8 cellular contexts compared by ENCODE assay signal in the genomic region with DNA sequence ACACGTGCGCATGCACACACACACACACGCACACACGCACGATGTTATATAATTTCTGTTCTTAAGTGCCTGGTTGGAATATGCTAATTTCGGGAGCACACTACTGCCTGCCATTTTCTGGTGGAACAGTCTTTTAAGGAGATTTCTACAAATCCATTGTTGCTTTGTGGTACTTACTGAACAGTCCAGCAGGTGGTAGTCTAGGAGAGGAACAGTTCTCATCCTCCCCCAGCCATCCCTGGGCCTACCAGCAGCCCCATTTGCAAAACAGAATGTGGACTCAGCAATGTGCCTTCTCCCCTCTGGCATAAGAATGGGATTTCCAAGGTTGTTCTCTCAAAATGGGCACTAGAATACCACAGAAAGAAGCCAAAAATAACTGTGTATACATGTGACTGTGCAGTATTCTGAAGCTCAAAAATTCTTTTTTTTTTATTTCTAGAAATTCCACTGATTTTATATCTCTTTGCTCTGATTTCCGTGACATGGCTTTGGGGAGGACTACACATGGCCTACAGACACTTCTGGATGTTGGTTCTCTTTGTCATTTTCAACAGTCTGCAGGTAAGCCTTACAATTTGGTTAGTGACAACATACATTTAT.
DNase-seq lines count a peak whose midpoint lies in the region; ATAC-seq, FAIRE-seq and TF ChIP-seq lines count a peak whose summit lies in the region.

No MANE protein-coding gene starts in this region.

- H3K9me3 ChIP-seq in CD8-positive, alpha-beta T cell (ENCODE audit: low read length) = no peaks in the 10 kb centered on the region

- H3K27ac ChIP-seq in CD8-positive, alpha-beta T cell (ENCODE audit: low read depth, low read length) = no peak overlapping the region

- FAIRE-seq in GM19239 (lab: Jason Lieb, UNC) = peak; percentile 88

- H3K27me3 Mint-ChIP-seq in CD8-positive, alpha-beta T cell (ENCODE audit: low read depth) = no peaks in the 10 kb centered on the region
- peaks cover 13% of the 10 kb centered on the region for H3K27me3 Mint-ChIP-seq in activated CD4-positive, alpha-beta T cell treated with anti-CD3 and anti-CD28 coated beads, Interleukin-2, amount 10 ng/mL, durations not matched to agents 7 days and 5 days
- peaks cover 19 to 29% of the 10 kb centered on the region in 2 donors for H3K27me3 Mint-ChIP-seq in effector memory CD8-positive, alpha-beta T cell

- intact Hi-C loops in CD8-positive, alpha-beta T cell (cut with DNase I, micrococcal nuclease) = loop anchor here (1.0 to 5.0 kb wide), 4 partner anchors 125 to 317 kb away; no protein-coding TSS in a partner anchor

- peak; percentile 84 for ATAC-seq in CD8-positive, alpha-beta T cell
- ATAC-seq in HG03175 (IDR thresholded peaks at IDR 0.05; ENCODE audit: unreplicated experiment) = peak; percentile 99
- peak; percentile 75 for ATAC-seq in effector memory CD8-positive, alpha-beta T cell (replicated peaks)

- no peak overlapping the region for H3K4me3 ChIP-seq in CD8-positive, alpha-beta T cell (ENCODE audit: low read depth, low read length)

- H3K27me3 ChIP-seq in CD8-positive, alpha-beta T cell (ENCODE audit: insufficient read depth, low read length) = no peaks in the 10 kb centered on the region

- H3K4me1 ChIP-seq in CD8-positive, alpha-beta T cell (ENCODE audit: insufficient read depth, low read length) = no peaks in the 10 kb centered on the region

- peaks cover 5% of the 10 kb centered on the region for H3K9me3 Mint-ChIP-seq in CD8-positive, alpha-beta T cell
- no peaks in the 10 kb centered on the region for H3K9me3 Mint-ChIP-seq in activated CD4-positive, alpha-beta T cell treated with anti-CD3 and anti-CD28 coated beads, Interleukin-2, amount 10 ng/mL, durations not matched to agents 7 days and 5 days
- H3K9me3 Mint-ChIP-seq in effector memory CD8-positive, alpha-beta T cell = no peaks in the 10 kb centered on the region

- CTCF ChIA-PET in CD8-positive, alpha-beta T cell (lab: Charles Lee) = interaction anchor here (2.2 kb wide), 1 partner anchor 283 kb away, joined by 17 read pairs; no protein-coding TSS in a partner anchor
- CTCF ChIA-PET in activated CD4-positive, alpha-beta T cell treated with anti-CD3 and anti-CD28 coated beads, Interleukin-2, amount 10 ng/mL, durations not matched to agents 7 days and 5 days (lab: Charles Lee) = interaction anchor here (0.7 kb wide), 1 partner anchor 283 kb away, joined by 4 read pairs; no protein-coding TSS in a partner anchor

- TF ChIP-seq CTCF in CD8-positive, alpha-beta T cell (IDR thresholded peaks at IDR 0.05) = no peak

- H3K4me3 Mint-ChIP-seq in CD8-positive, alpha-beta T cell = no peak overlapping the region
- H3K4me3 Mint-ChIP-seq in activated CD4-positive, alpha-beta T cell treated with anti-CD3 and anti-CD28 coated beads, Interleukin-2, amount 10 ng/mL, durations not matched to agents 7 days and 5 days = no peak overlapping the region
- no peak overlapping the region for H3K4me3 Mint-ChIP-seq in effector memory CD8-positive, alpha-beta T cell

- H3K36me3 Mint-ChIP-seq in CD8-positive, alpha-beta T cell = no peaks in the 10 kb centered on the region
- H3K36me3 Mint-ChIP-seq in activated CD4-positive, alpha-beta T cell treated with anti-CD3 and anti-CD28 coated beads, Interleukin-2, amount 10 ng/mL, durations not matched to agents 7 days and 5 days (ENCODE audit: low read depth) = no peaks in the 10 kb centered on the region
- H3K36me3 Mint-ChIP-seq in effector memory CD8-positive, alpha-beta T cell (ENCODE audit: insufficient read depth) = no peaks in the 10 kb centered on the region

- no peaks in the 10 kb centered on the region for H3K4me1 Mint-ChIP-seq in CD8-positive, alpha-beta T cell (ENCODE audit: low read depth)
- H3K4me1 Mint-ChIP-seq in activated CD4-positive, alpha-beta T cell treated with anti-CD3 and anti-CD28 coated beads, Interleukin-2, amount 10 ng/mL, durations not matched to agents 7 days and 5 days = no peaks in the 10 kb centered on the region
- H3K4me1 Mint-ChIP-seq in effector memory CD8-positive, alpha-beta T cell (ENCODE audit: low read depth in 2 of 2) = no peaks in the 10 kb centered on the region

- DNase-seq in CD8-positive, alpha-beta T cell = peak in 6 of 7 experiments; percentile 14 to 50 (median 40)
- DNase-seq in GM19239 (ENCODE audit: insufficient read length, low spot score) = peak; percentile 32
- peak; percentile 81 for DNase-seq in NCI-H460 (ENCODE audit: extremely low read depth, low read depth)
- DNase-seq in activated CD4-positive, alpha-beta T cell treated with anti-CD3 and anti-CD28 coated beads, Interleukin-2, amount 10 ng/mL, durations not matched to agents 7 days and 5 days = peak; percentile 61
- DNase-seq in effector memory CD8-positive, alpha-beta T cell = peak; percentile 16 to 33 (median 18)
- peak; percentile 94 for DNase-seq in medulla oblongata (ENCODE audit: extremely low spot score)
- peak; percentile 6 to 33 for DNase-seq in stimulated activated CD8-positive, alpha-beta memory T cell treated with anti-CD3 and anti-CD28 coated beads, Interleukin-2, amount 100 ng/mL, for 48 hours (ENCODE audit: low read depth in 2 of 2)

- H3K27ac Mint-ChIP-seq in CD8-positive, alpha-beta T cell = no peak overlapping the region
- H3K27ac Mint-ChIP-seq in activated CD4-positive, alpha-beta T cell treated with anti-CD3 and anti-CD28 coated beads, Interleukin-2, amount 10 ng/mL, durations not matched to agents 7 days and 5 days = no peak overlapping the region
- H3K27ac Mint-ChIP-seq in effector memory CD8-positive, alpha-beta T cell = no peak overlapping the region

- POLR2A ChIA-PET in CD8-positive, alpha-beta T cell (lab: Charles Lee) = interaction anchor here (1.0 kb wide), 1 partner anchor 283 kb away, joined by 3 read pairs; no protein-coding TSS in a partner anchor
- POLR2A ChIA-PET in activated CD4-positive, alpha-beta T cell treated with anti-CD3 and anti-CD28 coated beads, Interleukin-2, amount 10 ng/mL, durations not matched to agents 7 days and 5 days (lab: Charles Lee) = no interaction called here

- no peaks in the 10 kb centered on the region for H3K36me3 ChIP-seq in CD8-positive, alpha-beta T cell (ENCODE audit: insufficient read depth, low read length)

Comparison
In these comparisons a context has a peak if more than half of its experiments do, and no peak if none do; other contexts are left out.
1. DNase-seq: peak in every context shown above with its lines; median percentile 94 in medulla oblongata; 81 in NCI-H460; 61 in activated CD4-positive, alpha-beta T cell treated with anti-CD3 and anti-CD28 coated beads, Interleukin-2, amount 10 ng/mL, durations not matched to agents 7 days and 5 days; 40 in CD8-positive, alpha-beta T cell; 32 in GM19239; 20 in stimulated activated CD8-positive, alpha-beta memory T cell treated with anti-CD3 and anti-CD28 coated beads, Interleukin-2, amount 100 ng/mL, for 48 hours; 18 in effector memory CD8-positive, alpha-beta T cell.